ENCODE assay signal across 30 cellular contexts in the genomic region with DNA sequence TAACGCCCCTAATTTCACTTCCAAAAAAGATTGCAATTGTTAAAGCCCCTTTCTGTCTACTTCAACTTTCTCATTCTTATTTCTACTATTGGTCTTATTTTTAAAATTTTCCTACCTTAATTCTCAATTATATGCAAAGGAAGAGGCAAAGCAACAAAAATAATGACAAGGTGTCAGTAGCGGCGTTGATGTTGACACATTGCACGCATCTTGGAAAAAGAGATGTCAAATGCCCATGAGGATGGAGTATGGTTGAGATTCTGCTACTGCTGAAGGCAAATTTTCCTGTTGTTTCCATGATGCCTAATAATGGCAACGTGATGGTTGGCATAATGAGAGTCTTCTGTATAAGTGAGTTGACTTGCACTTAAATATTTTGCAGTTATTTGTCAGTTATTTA.
"Had no signal": no experiment of that assay in that cellular context is flagged by ENCODE, and none has a peak within 500 bp of the region (broad histone marks: within the 10 kb centered on the region; RNA-seq: fewer than 3 reads in every experiment).

No MANE protein-coding gene starts in this region.

- DNase-seq: naive thymus-derived CD4-positive, alpha-beta T cell; natural killer cell; nephron progenitor cell; occipital lobe; ovary; posterior cingulate gyrus; psoas muscle; right cardiac atrium; right lobe of liver; sigmoid colon; small intestine; stimulated activated CD4-positive, alpha-beta T cell treated with anti-CD3 and anti-CD28 coated beads, Interleukin-15, amount 100 ng/mL, for 24 hours; stimulated activated CD4-positive, alpha-beta T cell treated with anti-CD3 and anti-CD28 coated beads, Interleukin-2, amount 100 ng/mL, for 24 hours; stimulated activated CD4-positive, alpha-beta T cell treated with anti-CD3 and anti-CD28 coated beads, Interleukin-2, amount 100 ng/mL, for 48 hours; stimulated activated CD4-positive, alpha-beta T cell treated with anti-CD3 and anti-CD28 coated beads, Interleukin-4, amount 100 ng/mL, for 24 hours; stimulated activated naive CD4-positive, alpha-beta T cell; stimulated activated naive CD8-positive, alpha-beta T cell treated with anti-CD3 and anti-CD28 coated beads, Interleukin-15, amount 100 ng/mL, for 72 hours; stimulated activated naive CD8-positive, alpha-beta T cell treated with anti-CD3 and anti-CD28 coated beads, Interleukin-15, Interleukin-2, amounts not matched to agents 100 U/mL and 50 U/mL, for 24 hours; substantia nigra; testis; tibial artery; transverse colon; upper lobe of right lung; uterus had no signal

- H3K9me3 ChIP-seq: ovary, psoas muscle, right lobe of liver, sigmoid colon, suprapubic skin, testis, tibial artery, transverse colon, upper lobe of right lung, uterus had no signal

- H3K27me3 Mint-ChIP-seq: naive thymus-derived CD4-positive, alpha-beta T cell; progenitor cell of endocrine pancreas; stimulated activated memory B cell treated with anti-CD40 and anti-IgM and Interleukin-4, amounts not matched to agents 10 μg/mL and 1 μg/mL and 100 μg/mL, for 72 hours; stimulated activated naive CD8-positive, alpha-beta T cell treated with anti-CD3 and anti-CD28 coated beads, Interleukin-15, amount 100 ng/mL, for 72 hours; type B pancreatic cell had no signal

- H3K27ac ChIP-seq: neural progenitor cell, ovary, parathyroid adenoma, psoas muscle, right lobe of liver, sigmoid colon, suprapubic skin, testis, tibial artery, transverse colon, upper lobe of right lung, uterus had no signal

- H3K4me3 Mint-ChIP-seq: naive thymus-derived CD4-positive, alpha-beta T cell; natural killer cell; nephron progenitor cell; neural progenitor cell; stimulated activated memory B cell treated with anti-CD40 and anti-IgM and Interleukin-4, amounts not matched to agents 10 μg/mL and 1 μg/mL and 100 μg/mL, for 72 hours; stimulated activated naive CD8-positive, alpha-beta T cell treated with anti-CD3 and anti-CD28 coated beads, Interleukin-15, amount 100 ng/mL, for 72 hours had no signal

- H3K4me2 ChIP-seq: neural progenitor cell had no signal

- H3K4me1 ChIP-seq: neural progenitor cell, psoas muscle, right lobe of liver, sigmoid colon, suprapubic skin, testis, tibial artery, transverse colon, upper lobe of right lung, uterus had no signal

- H3K36me3 ChIP-seq: neural progenitor cell, ovary, right lobe of liver, sigmoid colon, suprapubic skin, tibial artery, transverse colon, upper lobe of right lung, uterus had no signal

- H2AFZ ChIP-seq: neural progenitor cell, parathyroid adenoma had no signal

- H3K36me3 Mint-ChIP-seq: natural killer cell had no signal

- ATAC-seq: naive thymus-derived CD4-positive, alpha-beta T cell; natural killer cell; psoas muscle; right cardiac atrium; right lobe of liver; stimulated activated memory B cell treated with anti-CD40 and anti-IgM and Interleukin-4, amounts not matched to agents 10 μg/mL and 1 μg/mL and 100 μg/mL, for 72 hours; stimulated activated naive CD8-positive, alpha-beta T cell treated with anti-CD3 and anti-CD28 coated beads, Interleukin-15, amount 100 ng/mL, for 72 hours; stimulated activated naive CD8-positive, alpha-beta T cell treated with anti-CD3 and anti-CD28 coated beads, Interleukin-15, Interleukin-2, amounts not matched to agents 100 U/mL and 50 U/mL, for 24 hours; upper lobe of right lung had no signal

- H3K27ac Mint-ChIP-seq: natural killer cell; neural progenitor cell; progenitor cell of endocrine pancreas; stimulated activated memory B cell treated with anti-CD40 and anti-IgM and Interleukin-4, amounts not matched to agents 10 μg/mL and 1 μg/mL and 100 μg/mL, for 72 hours had no signal

- H3K9me3 Mint-ChIP-seq: natural killer cell; neural progenitor cell; stimulated activated naive CD8-positive, alpha-beta T cell treated with anti-CD3 and anti-CD28 coated beads, Interleukin-15, amount 100 ng/mL, for 72 hours; type B pancreatic cell had no signal

- H3K4me3 ChIP-seq: neural progenitor cell, ovary, psoas muscle, right lobe of liver, sigmoid colon, suprapubic skin, testis, tibial artery, transverse colon, upper lobe of right lung, uterus had no signal

- H3K27me3 ChIP-seq: neural progenitor cell, ovary, right lobe of liver, sigmoid colon, suprapubic skin, testis, tibial artery, transverse colon, upper lobe of right lung, uterus had no signal

- H3K79me2 ChIP-seq: parathyroid adenoma had no signal

- H3K4me1 Mint-ChIP-seq: natural killer cell; nephron progenitor cell; stimulated activated memory B cell treated with anti-CD40 and anti-IgM and Interleukin-4, amounts not matched to agents 10 μg/mL and 1 μg/mL and 100 μg/mL, for 72 hours had no signal
